Comparison of ENCODE assay signal across 16 cellular contexts in genomic region chr20:38839563-38839962, GRCh38. TPM values are rescaled to one million over a fixed set of nuclear protein-coding genes. Genes with fewer than 3 reads are reported as not detected.
DNase-seq lines count a peak whose midpoint lies in the region; ATAC-seq, FAIRE-seq and TF ChIP-seq lines count a peak whose summit lies in the region.
"Had no signal": no experiment of that assay in that cellular context is flagged by ENCODE, and none has a peak within 500 bp of the region (broad histone marks: within the 10 kb centered on the region; RNA-seq: fewer than 3 reads in every experiment).

No MANE protein-coding gene starts in this region.

- no peaks in the 10 kb centered on the region for H3K79me1 ChIP-seq in neuronal stem cell (ENCODE audit: low read depth, low read length)

- no peak for ATAC-seq in activated CD8-positive, alpha-beta memory T cell treated with anti-CD3 and anti-CD28 coated beads, Interleukin-2, amount 10 ng/mL, durations not matched to agents 7 days and 5 days
- ATAC-seq in GM12878 = no peak
- ATAC-seq: left lobe of liver, Panc1 had no signal

- TF ChIP-seq EP300 in GM12878 (IDR thresholded peaks at IDR 0.05; ENCODE audit: borderline replicate concordance in 1 of 2, control insufficient read depth in 1 of 2, low read depth in 2 of 2, low read length in 2 of 2) (no peak), transverse colon (IDR thresholded peaks at IDR 0.05; ENCODE audit: low read depth) (no peak)

- peak overlapping the region; percentile 67 for H3K27ac Mint-ChIP-seq in activated CD8-positive, alpha-beta memory T cell treated with anti-CD3 and anti-CD28 coated beads, Interleukin-2, amount 10 ng/mL, durations not matched to agents 7 days and 5 days
- H3K27ac Mint-ChIP-seq: type B pancreatic cell had no signal

- H3K4me1 ChIP-seq in Peyer's patch (peaks cover 0 to 16% (median 3%) of the 10 kb centered on the region in 4 donors), GM12878 (ENCODE audit: control insufficient read depth, insufficient read depth, low read length) (peaks cover 68% of the 10 kb centered on the region), neuronal stem cell (ENCODE audit: control insufficient read depth in 2 of 2, insufficient read depth in 1 of 2, low read depth in 1 of 2, low read length in 2 of 2) (no peaks in the 10 kb centered on the region), transverse colon (no peaks in the 10 kb centered on the region)

- SMC1A ChIA-PET in GM12878 (lab: Charles Lee; ENCODE audit: uncharacterized antibody, unreplicated experiment) = interaction anchor here (0.6 to 13.8 kb wide), 6 partner anchors 16 to 52 kb away, joined by 3 to 187 read pairs (median 26); partner anchors contain the start of gene PPP1R16B

- H3K23ac ChIP-seq in neuronal stem cell (ENCODE audit: low read depth, low read length, poor library complexity) = peak overlapping the region; percentile 37

- no peak overlapping the region for H3K4ac ChIP-seq in neuronal stem cell (ENCODE audit: low read length)

- intact Hi-C loops in GM12878 (cut with micrococcal nuclease; ENCODE audit: unreplicated experiment) (no loop called here), transverse colon (cut with DNase I; ENCODE audit: low total_unique reads) (no loop called here)

- H4K20me1 ChIP-seq in GM12878 (ENCODE audit: control insufficient read depth, insufficient read depth) = no peaks in the 10 kb centered on the region

- H4K91ac ChIP-seq in neuronal stem cell (ENCODE audit: low read depth, low read length, poor library complexity) = no peak overlapping the region

- TF ChIP-seq RAD21 in GM12878 (IDR thresholded peaks at IDR 0.05; ENCODE audit: insufficient read depth, low read depth, low read length) = no peak

- in situ Hi-C loops in GM12878 (cut with MboI) = no loop called here
- in situ Hi-C loops in transverse colon (cut with MboI; ENCODE audit: low pct_ligation_motif_present in 1 of 4, low pct_unique_long_range_greater_than_20kb in 1 of 4, low sequenced_read_pairs in 3 of 4) = no loop called here

- H3K36me3 ChIP-seq in Peyer's patch = no peaks in the 10 kb centered on the region
- peaks cover 22 to 32% of the 10 kb centered on the region in 2 experiments for H3K36me3 ChIP-seq in GM12878 (ENCODE audit: control insufficient read depth in 2 of 2, insufficient read depth in 2 of 2, low read length in 1 of 2)
- H3K36me3 ChIP-seq in neuronal stem cell (replicated peaks in 1 of 2; ENCODE audit: control insufficient read depth in 2 of 2, insufficient read depth in 2 of 2, low read length in 2 of 2) = peaks cover 0 to 19% of the 10 kb centered on the region in 2 donors
- H3K36me3 ChIP-seq in transverse colon = no peaks in the 10 kb centered on the region
- H3K36me3 ChIP-seq: neutrophil had no signal

- TF ChIP-seq POLR2A in Peyer's patch (IDR thresholded peaks at IDR 0.05) = no peak
- TF ChIP-seq POLR2A in GM12878 (IDR thresholded peaks at IDR 0.05; ENCODE audit: low read depth, low read length) = no peak
- TF ChIP-seq POLR2A in transverse colon (IDR thresholded peaks at IDR 0.05) = no peak

- no peaks in the 10 kb centered on the region for H3K27me3 Mint-ChIP-seq in activated CD8-positive, alpha-beta memory T cell treated with anti-CD3 and anti-CD28 coated beads, Interleukin-2, amount 10 ng/mL, durations not matched to agents 7 days and 5 days

- H2AK5ac ChIP-seq in neuronal stem cell (ENCODE audit: low read depth, low read length) = no peak overlapping the region

- no peak for TF ChIP-seq CTCF in Peyer's patch (IDR thresholded peaks at IDR 0.05)
- TF ChIP-seq CTCF in GM12878 (IDR thresholded peaks at IDR 0.05 in 2 of 3, conservative IDR thresholded peaks at IDR 0.05 in 1 of 3; ENCODE audit: control insufficient read depth in 2 of 3, extremely low read depth in 1 of 3, insufficient read depth in 1 of 3, low read depth in 3 of 3, low read length in 3 of 3) = no peak
- TF ChIP-seq CTCF in transverse colon (IDR thresholded peaks at IDR 0.05) = no peak

- peaks cover 64% of the 10 kb centered on the region for H3K4me1 Mint-ChIP-seq in activated CD8-positive, alpha-beta memory T cell treated with anti-CD3 and anti-CD28 coated beads, Interleukin-2, amount 10 ng/mL, durations not matched to agents 7 days and 5 days

- H2BK12ac ChIP-seq in neuronal stem cell (ENCODE audit: low read length) = no peak overlapping the region

- H3K9me3 Mint-ChIP-seq in activated CD8-positive, alpha-beta memory T cell treated with anti-CD3 and anti-CD28 coated beads, Interleukin-2, amount 10 ng/mL, durations not matched to agents 7 days and 5 days (ENCODE audit: low read depth) = no peaks in the 10 kb centered on the region
- H3K9me3 Mint-ChIP-seq: type B pancreatic cell had no signal

- H3K4me3 ChIP-seq in Peyer's patch (no peak overlapping the region), GM12878 (no peak overlapping the region), neuronal stem cell (ENCODE audit: low read length in 2 of 2) (no peak overlapping the region), transverse colon (no peak overlapping the region)
- H3K4me3 ChIP-seq: GM23248 had no signal

- no peak overlapping the region for H2BK5ac ChIP-seq in neuronal stem cell (ENCODE audit: low read length)

- RAD21 ChIA-PET in GM12878 (lab: Charles Lee; ENCODE audit: unreplicated experiment) = interaction anchor here (5.0 to 5.6 kb wide), 3 partner anchors 33 to 53 kb away, joined by 78 to 120 read pairs (median 80); partner anchors contain the start of gene PPP1R16B

- no peak overlapping the region for H2BK15ac ChIP-seq in neuronal stem cell (ENCODE audit: low read length)

- peak overlapping the region; percentile 18; the same call in 1 of the 2 replicates for H3K4me2 ChIP-seq in GM12878 (ENCODE audit: control insufficient read depth, insufficient read depth)
- no peak overlapping the region for H3K4me2 ChIP-seq in neuronal stem cell (ENCODE audit: insufficient read depth, low read length, poor library complexity, severe bottlenecking)

- BruUV-seq in GM12878 (replicated peaks; lab: Mats Ljungman, UMichigan) = TSS peak; percentile 10

- no peak overlapping the region for H2BK120ac ChIP-seq in neuronal stem cell (ENCODE audit: low read depth, low read length)

- POLR2A ChIA-PET in GM12878 (lab: Charles Lee) = interaction anchor here (1.1 to 1.8 kb wide), 3 partner anchors 21 to 33 kb away, joined by 3 to 9 read pairs (median 5); no protein-coding TSS in a partner anchor

- peaks cover 68% of the 10 kb centered on the region for H3K79me2 ChIP-seq in GM12878 (ENCODE audit: control insufficient read depth, insufficient read depth, low read length)

- 94% methylated on average over 4 of the region's 4 CpGs for WGBS in GM12878 (ENCODE audit: insufficient coverage, insufficient replicate concordance, low lambda C conversion rate, missing lambda C conversion rate)
- WGBS in neuronal stem cell (ENCODE audit: extremely low coverage in 2 of 2, insufficient read length in 2 of 2, insufficient replicate concordance in 1 of 2), 2 donors = no CpG with 5 or more reads among the region's 4 CpGs
- 89 to 93% methylated on average over 3 to 4 of the region's 4 CpGs for WGBS in transverse colon (ENCODE audit: low coverage in 1 of 2), 2 donors

- DNase-seq in activated CD8-positive, alpha-beta memory T cell treated with anti-CD3 and anti-CD28 coated beads, Interleukin-2, amount 10 ng/mL, durations not matched to agents 7 days and 5 days = no peak
- no peak for DNase-seq in activated CD8-positive, alpha-beta memory T cell treated with anti-CD3 and anti-CD28 coated beads, Interleukin-2, amount 50 U/mL, for 48 hours
- DNase-seq in Peyer's patch = no peak
- no peak for DNase-seq in GM12878 (ENCODE audit: low read depth, low spot score)
- no peak for DNase-seq in neuronal stem cell (ENCODE audit: low spot score)
- no peak for DNase-seq in NCI-H2196 (lab: John Stamatoyannopoulos, UW; ENCODE audit: unreplicated experiment)
- DNase-seq in transverse colon = no peak
- DNase-seq in NCI-H2081 (lab: John Stamatoyannopoulos, UW) = no peak
- DNase-seq: erythroblast, NCI-H69 had no signal

- H2AFZ ChIP-seq in GM12878 (ENCODE audit: control insufficient read depth, low read depth, low read length) = no peak overlapping the region
- H2AFZ ChIP-seq in neuronal stem cell (ENCODE audit: low read length) = no peak overlapping the region
- H2AFZ ChIP-seq: GM23248 had no signal

- H3K9ac ChIP-seq in GM12878 (ENCODE audit: control insufficient read depth, insufficient read depth, low read length) (0 out of 2 replicates have a peak overlapping the region, but pooled peaks have one; percentile 1), neuronal stem cell (ENCODE audit: low read depth, low read length, poor library complexity) (peak overlapping the region; percentile 61)
- H3K9ac ChIP-seq: GM23248 had no signal

- H4K8ac ChIP-seq in neuronal stem cell (ENCODE audit: low read depth, low read length) = no peak overlapping the region

- H3K27ac ChIP-seq in Peyer's patch = peak overlapping the region; percentile 32 to 81 (median 72)
- H3K27ac ChIP-seq in GM12878 (ENCODE audit: control insufficient read depth, insufficient read depth) = peak overlapping the region; percentile 63
- H3K27ac ChIP-seq in neuronal stem cell (replicated peaks; ENCODE audit: low read length) = no peak overlapping the region
- peak overlapping the region in 2 of 4 donors; percentile 23 to 31 for H3K27ac ChIP-seq in transverse colon
- H3K27ac ChIP-seq: GM23248, neutrophil had no signal

- H3K27me3 ChIP-seq in Peyer's patch (no peaks in the 10 kb centered on the region), GM12878 (replicated peaks in 1 of 2; ENCODE audit: control insufficient read depth in 2 of 2, insufficient read depth in 2 of 2, low read length in 1 of 2) (no peaks in the 10 kb centered on the region), neuronal stem cell (ENCODE audit: control insufficient read depth in 3 of 3, insufficient read depth in 3 of 3, low read depth in 1 of 3, low read length in 3 of 3) (no peaks in the 10 kb centered on the region), transverse colon (no peaks in the 10 kb centered on the region)
- H3K27me3 ChIP-seq: neutrophil had no signal

- H3K9me3 ChIP-seq in Peyer's patch (no peaks in the 10 kb centered on the region), GM12878 (replicated peaks; ENCODE audit: control insufficient read depth, insufficient read depth, low read length) (no peaks in the 10 kb centered on the region; the same call in 2 of the 3 replicates), neuronal stem cell (replicated peaks in 1 of 2; ENCODE audit: control insufficient read depth in 2 of 2, insufficient read depth in 1 of 2, low read depth in 1 of 2, low read length in 2 of 2) (no peaks in the 10 kb centered on the region), transverse colon (no peaks in the 10 kb centered on the region)
- H3K9me3 ChIP-seq: neutrophil had no signal

- H3K14ac ChIP-seq in neuronal stem cell (ENCODE audit: low read length) = no peak overlapping the region

- H3K18ac ChIP-seq in neuronal stem cell (ENCODE audit: low read length) = no peak overlapping the region

- H3K4me3 Mint-ChIP-seq in activated CD8-positive, alpha-beta memory T cell treated with anti-CD3 and anti-CD28 coated beads, Interleukin-2, amount 10 ng/mL, durations not matched to agents 7 days and 5 days = no peak overlapping the region
- H3K4me3 Mint-ChIP-seq: type B pancreatic cell had no signal

- H3K36me3 Mint-ChIP-seq in activated CD8-positive, alpha-beta memory T cell treated with anti-CD3 and anti-CD28 coated beads, Interleukin-2, amount 10 ng/mL, durations not matched to agents 7 days and 5 days = peaks cover 43% of the 10 kb centered on the region
- H3K36me3 Mint-ChIP-seq: type B pancreatic cell had no signal

- CTCF ChIA-PET in activated CD8-positive, alpha-beta memory T cell treated with anti-CD3 and anti-CD28 coated beads, Interleukin-2, amount 10 ng/mL, durations not matched to agents 7 days and 5 days (lab: Charles Lee) = interaction anchor here (0.9 to 5.1 kb wide), 5 partner anchors 11 to 54 kb away, joined by 3 to 29 read pairs (median 3); partner anchors contain the start of gene PPP1R16B
- CTCF ChIA-PET in GM12878 (lab: Yijun Ruan, JAX) = interaction anchor here (0.7 to 9.6 kb wide), 5 partner anchors 20 to 104 kb away, joined by 3 to 160 read pairs (median 32); no protein-coding TSS in a partner anchor

- FAIRE-seq in GM12878 (lab: Jason Lieb, UNC) = no peak
- FAIRE-seq: frontal cortex had no signal

RNA-seq across cellular contexts. Expression of gene PPP1R16B, which starts 34.1 kb away (rescaled TPM):
- 100 to 1,000 TPM in 1 of 2 experiments, 10 to 100 TPM in 1; 86.5 to 128 TPM for total RNA-seq in activated CD8-positive, alpha-beta memory T cell treated with anti-CD3 and anti-CD28 coated beads, Interleukin-2, amount 10 ng/mL, durations not matched to agents 7 days and 5 days
- total RNA-seq in Peyer's patch = 10 to 100 TPM in 1 of 4 donors, 1 to 10 TPM in 3; 3.2 to 41.3 (median 7.2) TPM
- 41.2 and 47.8 TPM in 2 replicates for total RNA-seq in GM12878 (2013; cell fraction: nucleolus; rRNA removed)
- 81.0 and 83.9 TPM in 2 replicates for total RNA-seq in GM12878 (2014; rRNA removed)
- total RNA-seq in GM12878 (2014; rRNA removed; fragmentation: Illumina TruSeq; extraction: Trizol) = 63.2 and 66.5 TPM in 2 replicates
- total RNA-seq in GM12878 (2021) = 89.9 and 90.2 TPM in 2 replicates
- 42.7 TPM for polyA plus RNA-seq in GM12878 (2011; ENCODE audit: low read depth)
- polyA plus RNA-seq in GM12878 (2011; rRNA removed) = 48.4 and 66.8 TPM in 2 replicates
- polyA plus RNA-seq in GM12878 (2011; cell fraction: cytosol; rRNA removed) = 71.6 and 82.8 TPM in 2 replicates
- polyA plus RNA-seq in GM12878 (2011; cell fraction: nucleus; rRNA removed) = 64.3 and 67.1 TPM in 2 replicates
- polyA plus RNA-seq in GM12878 (2012) = 56.6 and 60.9 TPM in 2 replicates
- 54.4 and 64.6 TPM in 2 replicates for polyA plus RNA-seq in GM12878 (2014; fragmentation: Illumina TruSeq; extraction: Trizol)
- polyA plus RNA-seq in GM12878 (2014; fragmentation: Nextera tagmentation; extraction: Ambion mirVana) = 10 to 100 TPM; 13.4 to 14.2 TPM
- polyA plus RNA-seq in GM12878 (2014; rRNA removed) = 61.4 and 61.5 TPM in 2 replicates
- 10 to 100 TPM; 72.2 to 77.5 TPM for polyA plus RNA-seq in GM12878 (2016; fragmentation: Nextera tagmentation; extraction: Ambion mirVana)
- polyA minus RNA-seq in GM12878 (2011; rRNA and poly(A)+ RNA removed) = 111 and 162 TPM in 2 replicates
- 42.0 and 46.7 TPM in 2 replicates for polyA minus RNA-seq in GM12878 (2011; cell fraction: cytosol; rRNA and poly(A)+ RNA removed)
- polyA minus RNA-seq in GM12878 (2011; cell fraction: nucleus; rRNA and poly(A)+ RNA removed) = 13.7 and 24.2 TPM in 2 replicates
- polyA plus RNA-seq in neuronal stem cell (2013, experiment 1 of 2) = 1.3 TPM
- 1.3 TPM for polyA plus RNA-seq in neuronal stem cell (2013, experiment 2 of 2)
- total RNA-seq in transverse colon = 10 to 100 TPM in 2 of 4 donors, 1 to 10 TPM in 2; 1.8 to 11.1 (median 7.0) TPM
- total RNA-seq: GM23248 had no signal
- polyA plus RNA-seq: GM23248 had no signal
